1 cellular context compared by ENCODE assay signal in the genomic region with DNA sequence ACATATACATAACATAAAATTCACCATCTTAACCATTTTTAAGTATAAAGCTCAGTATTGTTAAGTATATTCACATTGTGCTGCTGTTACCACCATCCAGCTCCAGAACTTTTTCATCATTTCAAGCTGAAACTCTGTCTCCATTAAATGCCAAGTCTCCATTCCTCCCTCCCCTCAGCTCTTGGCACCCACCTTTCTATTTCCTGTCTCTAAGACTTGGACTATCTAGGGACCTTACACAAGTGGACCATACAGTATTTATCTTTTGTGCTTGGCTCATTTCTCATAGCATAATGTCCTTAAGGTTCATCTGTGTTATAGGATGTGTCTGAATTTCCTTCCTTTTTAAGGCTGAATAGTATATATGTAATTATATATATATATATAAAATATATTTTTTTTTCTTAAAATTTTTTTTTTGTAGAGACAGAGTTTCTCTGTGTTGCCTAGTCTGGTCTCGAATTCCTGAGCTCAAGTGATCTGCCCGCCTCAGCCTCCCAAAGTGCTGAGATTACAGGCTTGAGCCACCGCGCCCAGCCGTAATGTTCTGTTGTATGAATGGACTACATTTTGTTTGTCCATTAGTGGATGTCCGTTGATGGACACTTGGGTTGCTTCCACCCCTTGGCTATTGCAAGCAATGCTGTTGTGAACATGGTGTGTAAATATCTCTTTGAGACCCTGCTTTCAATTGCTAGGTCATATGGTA.
TF ChIP-seq lines count a peak whose summit lies in the region.

No MANE protein-coding gene starts in this region.

TF ChIP-seq in GM12878, 131 proteins besides CTCF, POLR2A, EP300 and RAD21:
- TF ChIP-seq TARDBP (IDR thresholded peaks at IDR 0.05; ENCODE audit: borderline replicate concordance): no peak
TF ChIP-seq in GM12878: peak in this region for 0.
